In genomic region chr3:189531271-189531670, GRCh38 we compare ENCODE assay signal across 1 cellular context.
TF ChIP-seq lines count a peak whose summit lies in the region.

No MANE protein-coding gene starts in this region.

TF ChIP-seq in HCT116, 20 proteins besides CTCF, POLR2A, EP300 and RAD21 (continued from another document):
- TF ChIP-seq ZBTB33 (IDR thresholded peaks at IDR 0.05; ENCODE audit: extremely low read depth, insufficient replicate concordance, low read length) (no peak), EZH2 (IDR thresholded peaks at IDR 0.05) (no peak), EGR1 (IDR thresholded peaks at IDR 0.05; ENCODE audit: low read depth) (no peak), YY1 (IDR thresholded peaks at IDR 0.05; ENCODE audit: extremely low read depth, insufficient replicate concordance, low read depth, low read length) (no peak), SRF (IDR thresholded peaks at IDR 0.05; ENCODE audit: low read depth) (no peak), REST (IDR thresholded peaks at IDR 0.05; ENCODE audit: low read depth) (no peak), ELF1 (IDR thresholded peaks at IDR 0.05; ENCODE audit: borderline replicate concordance, low read depth) (no peak), FOSL1 (IDR thresholded peaks at IDR 0.05; ENCODE audit: low read depth) (peak; percentile 65), ZNF274 (IDR thresholded peaks at IDR 0.05; ENCODE audit: low read depth, low read length) (no peak), ZFX (IDR thresholded peaks at IDR 0.05) (no peak), SP1 (IDR thresholded peaks at IDR 0.05; ENCODE audit: low read depth) (peak; percentile 59), MAX (IDR thresholded peaks at IDR 0.05) (no peak)
